In genomic region chr5:90473321-90474234, GRCh38 we compare ENCODE assay signal across 8 cellular contexts. TPM values are rescaled to one million over a fixed set of nuclear protein-coding genes. Genes with fewer than 3 reads are reported as not detected.
DNase-seq lines count a peak whose midpoint lies in the region; ATAC-seq and TF ChIP-seq lines count a peak whose summit lies in the region.

No MANE protein-coding gene starts in this region.

- H3K79me2 ChIP-seq in PC-3 (ENCODE audit: low read length): peaks cover 84% of the 10 kb centered on the region

- no peaks in the 10 kb centered on the region for H3K9me2 ChIP-seq in PC-3 (replicated peaks; ENCODE audit: low read length)

- H3K4me1 Mint-ChIP-seq in activated naive CD8-positive, alpha-beta T cell treated with anti-CD3 and anti-CD28 coated beads, Interleukin-2, amount 50 U/mL, for 24 hours: peaks cover 38% of the 10 kb centered on the region

- H3K4me2 ChIP-seq in BLaER1: peak overlapping the region; percentile 83
- peak overlapping the region; percentile 90 for H3K4me2 ChIP-seq in PC-3 (ENCODE audit: low read length)

- ATAC-seq in GM19025 (IDR thresholded peaks at IDR 0.05; ENCODE audit: low read depth, unreplicated experiment) (peak; percentile 5), HG03342 (IDR thresholded peaks at IDR 0.05; ENCODE audit: unreplicated experiment) (peak; percentile 10), PC-3 (peak; percentile 26), left ventricle myocardium superior (peak; percentile 51)
- ATAC-seq in activated naive CD8-positive, alpha-beta T cell treated with anti-CD3 and anti-CD28 coated beads, Interleukin-2, amount 50 U/mL, for 24 hours: peak; percentile 2

- H3K9me3 ChIP-seq in BLaER1 (peaks cover 4% of the 10 kb centered on the region; the same call in 1 of the 2 replicates), PC-3 (ENCODE audit: low read length) (no peaks in the 10 kb centered on the region)

- no peaks in the 10 kb centered on the region for H4K20me1 ChIP-seq in BLaER1
- no peaks in the 10 kb centered on the region for H4K20me1 ChIP-seq in PC-3 (ENCODE audit: low read length)

- H3K4me1 ChIP-seq in BLaER1 (peaks cover 35% of the 10 kb centered on the region), PC-3 (ENCODE audit: insufficient read depth, low read length) (peaks cover 25% of the 10 kb centered on the region)

- peak overlapping the region; percentile 89 for H3K4me3 Mint-ChIP-seq in activated naive CD8-positive, alpha-beta T cell treated with anti-CD3 and anti-CD28 coated beads, Interleukin-2, amount 50 U/mL, for 24 hours

- H3K4me3 ChIP-seq in BLaER1 (peak overlapping the region; percentile 90), PC-3 (ENCODE audit: low read length) (peak overlapping the region; percentile 94)

- BruUV-seq in PC-3 (replicated peaks; lab: Mats Ljungman, UMichigan): TSS peak; percentile 29

- DNase-seq in PC-3 (peak; percentile 47), left ventricle myocardium superior (peak; percentile 68), posterior cingulate gyrus (peak in 7 of 10 donors; percentile 22 to 92 (median 45)), H4 (ENCODE audit: low spot score) (no peak)
- DNase-seq in activated naive CD8-positive, alpha-beta T cell treated with anti-CD3 and anti-CD28 coated beads, Interleukin-2, amount 50 U/mL, for 24 hours: peak; percentile 27

- peak overlapping the region; percentile 89 for H2AFZ ChIP-seq in PC-3 (ENCODE audit: low read length)

- no peaks in the 10 kb centered on the region for H3K27me3 Mint-ChIP-seq in activated naive CD8-positive, alpha-beta T cell treated with anti-CD3 and anti-CD28 coated beads, Interleukin-2, amount 50 U/mL, for 24 hours

- intact Hi-C loops in PC-3 (cut with micrococcal nuclease): loop anchor here (1.0 to 2.0 kb wide), 6 partner anchors 35 to 310 kb away; partner anchors contain the start of genes ADGRV1 and LYSMD3
- intact Hi-C loops in left ventricle myocardium superior (cut with micrococcal nuclease): no loop called here
- intact Hi-C loops in posterior cingulate gyrus (cut with DNase I): loop anchor here (1.0 to 2.0 kb wide), 2 partner anchors 56 to 63 kb away; partner anchors contain the start of gene LYSMD3

- H3K36me3 ChIP-seq in BLaER1 (peaks cover 20% of the 10 kb centered on the region), PC-3 (ENCODE audit: low read depth, low read length) (no peaks in the 10 kb centered on the region)

- CTCF ChIA-PET in PC-3 (lab: Charles Lee): interaction anchor here (0.6 to 1.6 kb wide), 2 partner anchors 56 to 57 kb away, joined by 3 to 7 read pairs; partner anchors contain the start of gene LYSMD3

- H3K9ac ChIP-seq in BLaER1: peak overlapping the region; percentile 89
- peak overlapping the region; percentile 85 for H3K9ac ChIP-seq in PC-3 (ENCODE audit: low read length)

- H3K27me3 ChIP-seq in BLaER1 (no peaks in the 10 kb centered on the region), PC-3 (ENCODE audit: low read length) (no peaks in the 10 kb centered on the region)

- H3K9me3 Mint-ChIP-seq in activated naive CD8-positive, alpha-beta T cell treated with anti-CD3 and anti-CD28 coated beads, Interleukin-2, amount 50 U/mL, for 24 hours: peaks cover 16% of the 10 kb centered on the region

- H3K36me3 Mint-ChIP-seq in activated naive CD8-positive, alpha-beta T cell treated with anti-CD3 and anti-CD28 coated beads, Interleukin-2, amount 50 U/mL, for 24 hours (ENCODE audit: low read depth): peaks cover 40% of the 10 kb centered on the region

- peak overlapping the region; percentile 87 for H3K27ac Mint-ChIP-seq in activated naive CD8-positive, alpha-beta T cell treated with anti-CD3 and anti-CD28 coated beads, Interleukin-2, amount 50 U/mL, for 24 hours

- POLR2A ChIA-PET in PC-3 (lab: Charles Lee; ENCODE audit: unreplicated experiment): interaction anchor here (0.6 to 2.1 kb wide), 4 partner anchors 46 to 421 kb away, joined by 3 to 5 read pairs (median 4); partner anchors contain the start of gene LYSMD3

- TF ChIP-seq CTCF in PC-3 (conservative IDR thresholded peaks at IDR 0.05; ENCODE audit: low read depth, low read length): no peak

- H3F3A ChIP-seq in PC-3 (ENCODE audit: low read length, unreplicated experiment): no peaks in the 10 kb centered on the region

- peak overlapping the region; percentile 88 for H3K27ac ChIP-seq in BLaER1
- peak overlapping the region; percentile 68 for H3K27ac ChIP-seq in PC-3 (ENCODE audit: low read length)

RNA-seq across cellular contexts. Expression of gene MBLAC2, which starts 1.0 kb away (rescaled TPM):
- 7.8 and 12.4 TPM in 2 replicates for total RNA-seq in PC-3 (2014; rRNA removed)
- 4.1 TPM for total RNA-seq in left ventricle myocardium superior
- total RNA-seq in H4 (2014; rRNA removed; shearing (Covaris generic)): 4.3 and 4.8 TPM in 2 replicates

RNA-seq across cellular contexts. Expression of gene POLR3G, which starts 1.1 kb away (rescaled TPM):
- total RNA-seq in PC-3 (2014; rRNA removed) (34.6 and 42.2 TPM in 2 replicates), left ventricle myocardium superior (1.5 TPM)
- 17.4 and 19.7 TPM in 2 replicates for total RNA-seq in H4 (2014; rRNA removed; shearing (Covaris generic))

RNA-seq across cellular contexts. Expression of gene LYSMD3, which starts 55.8 kb away (rescaled TPM):
- total RNA-seq in PC-3 (2014; rRNA removed) (7.9 and 10.0 TPM in 2 replicates), left ventricle myocardium superior (19.8 TPM)
- 8.7 and 10.8 TPM in 2 replicates for total RNA-seq in H4 (2014; rRNA removed; shearing (Covaris generic))
